9 cellular contexts compared by ENCODE assay signal in the genomic region with DNA sequence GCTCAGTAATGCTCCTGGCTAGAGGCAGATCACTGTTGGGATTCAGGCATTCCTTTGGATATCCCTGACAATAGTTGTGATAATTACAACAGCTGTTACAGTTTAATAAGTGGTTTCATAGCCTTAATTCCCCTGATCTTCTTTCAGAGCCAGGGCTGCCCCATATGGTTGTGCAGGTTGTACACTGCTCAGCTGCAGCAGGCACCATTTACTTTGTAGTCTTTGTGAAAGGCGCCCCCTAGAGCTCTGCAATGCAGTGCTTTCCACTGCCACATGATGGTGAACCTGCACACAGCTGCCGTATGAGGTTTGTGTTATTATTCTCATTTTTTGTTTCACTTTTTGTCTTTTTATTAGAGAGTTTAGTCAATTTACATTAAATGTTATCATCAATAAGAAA.
DNase-seq lines count a peak whose midpoint lies in the region; ATAC-seq and TF ChIP-seq lines count a peak whose summit lies in the region.
"Had no signal": no experiment of that assay in that cellular context is flagged by ENCODE, and none has a peak within 500 bp of the region (broad histone marks: within the 10 kb centered on the region; RNA-seq: fewer than 3 reads in every experiment).

No MANE protein-coding gene starts in this region.

- H3K4me3 ChIP-seq in fibroblast of villous mesenchyme (ENCODE audit: low read depth, low read length) = no peak overlapping the region
- H3K4me3 ChIP-seq: skin epidermis had no signal

- POLR2A ChIA-PET in naive thymus-derived CD8-positive, alpha-beta T cell (lab: Charles Lee) = no interaction called here

- ATAC-seq in GM19468 (IDR thresholded peaks at IDR 0.05; ENCODE audit: extremely low read depth, unreplicated experiment) = peak; percentile 55
- ATAC-seq in HG03457 (IDR thresholded peaks at IDR 0.05; ENCODE audit: unreplicated experiment) = peak; percentile 78
- no peak for ATAC-seq in naive thymus-derived CD8-positive, alpha-beta T cell

- no peaks in the 10 kb centered on the region for H3K36me3 Mint-ChIP-seq in naive thymus-derived CD8-positive, alpha-beta T cell

- DNase-seq in GM03348 (ENCODE audit: low spot score) (peak; percentile 44), RKO (ENCODE audit: low spot score) (peak; percentile 38), fibroblast of villous mesenchyme (ENCODE audit: low read depth) (peak; percentile 78), NCI-H446 treated with DMSO at 0.1 percent for 48 hours (lab: John Stamatoyannopoulos, UW) (no peak)
- no peak for DNase-seq in naive thymus-derived CD8-positive, alpha-beta T cell
- no peak for DNase-seq in stimulated activated CD4-positive, alpha-beta T cell treated with anti-CD3 and anti-CD28 coated beads, Interleukin-4, amount 100 ng/mL, for 24 hours

- peak; percentile 89 for TF ChIP-seq CTCF in fibroblast of villous mesenchyme (IDR thresholded peaks at IDR 0.05; ENCODE audit: insufficient read depth, low read depth, low read length)

- H3K27ac Mint-ChIP-seq in naive thymus-derived CD8-positive, alpha-beta T cell = no peak overlapping the region

- H3K4me3 Mint-ChIP-seq in naive thymus-derived CD8-positive, alpha-beta T cell = no peak overlapping the region

- H3K27me3 Mint-ChIP-seq in naive thymus-derived CD8-positive, alpha-beta T cell = peaks cover 1 to 32% (median 7%) of the 10 kb centered on the region in 5 donors

- H3K9me3 Mint-ChIP-seq in naive thymus-derived CD8-positive, alpha-beta T cell = peaks cover 0 to 7% (median 0%) of the 10 kb centered on the region in 9 donors

- no peaks in the 10 kb centered on the region for H3K4me1 Mint-ChIP-seq in naive thymus-derived CD8-positive, alpha-beta T cell

Comparison
In these comparisons a context has a peak if more than half of its experiments do, and no peak if none do; other contexts are left out.
1. DNase-seq: peak in GM03348 (single experiment), RKO (single experiment) and fibroblast of villous mesenchyme (single experiment); none in NCI-H446 treated with DMSO at 0.1 percent for 48 hours (single experiment), naive thymus-derived CD8-positive, alpha-beta T cell (0 of 10) and stimulated activated CD4-positive, alpha-beta T cell treated with anti-CD3 and anti-CD28 coated beads, Interleukin-4, amount 100 ng/mL, for 24 hours (single experiment).
2. ATAC-seq: peak in GM19468 (single experiment) and HG03457 (single experiment); none in naive thymus-derived CD8-positive, alpha-beta T cell (0 of 2).